10 cellular contexts compared by ENCODE assay signal in the genomic region with DNA sequence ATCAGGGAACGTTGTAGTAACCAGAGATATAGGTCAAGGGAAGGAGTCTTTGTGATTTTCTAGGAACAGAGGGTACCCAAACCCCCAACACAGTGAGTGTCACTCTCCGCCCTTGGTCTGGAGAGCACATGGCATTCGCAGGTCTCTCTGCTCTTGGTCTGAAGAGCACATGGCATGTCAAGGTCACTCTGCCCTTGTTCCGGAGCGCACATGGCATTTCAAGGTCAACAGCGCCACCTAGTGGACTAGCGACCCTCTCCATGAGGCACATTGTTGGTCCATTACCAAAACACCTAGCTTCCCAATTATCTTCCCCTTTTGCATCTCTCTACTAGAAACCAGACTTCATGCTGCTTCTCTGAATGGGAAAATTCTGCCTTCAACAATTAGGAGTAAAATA.
DNase-seq lines count a peak whose midpoint lies in the region; ATAC-seq and TF ChIP-seq lines count a peak whose summit lies in the region.
"Had no signal": no experiment of that assay in that cellular context is flagged by ENCODE, and none has a peak within 500 bp of the region (broad histone marks: within the 10 kb centered on the region; RNA-seq: fewer than 3 reads in every experiment).

No MANE protein-coding gene starts in this region.

- peak; percentile 91 for ATAC-seq in WTC11
- ATAC-seq in GM21529 (IDR thresholded peaks at IDR 0.05; ENCODE audit: unreplicated experiment) = no peak
- ATAC-seq in HG03439 (IDR thresholded peaks at IDR 0.05; ENCODE audit: unreplicated experiment) = no peak

- peaks cover 3% of the 10 kb centered on the region; the same call in 1 of the 2 replicates for H3K4me1 Mint-ChIP-seq in WTC11
- no peaks in the 10 kb centered on the region for H3K4me1 Mint-ChIP-seq in mesothelial cell of epicardium
- H3K4me1 Mint-ChIP-seq: activated B cell treated with CpG ODN at 0.5 μM for 24 hours, memory B cell had no signal

- POLR2A ChIA-PET in WTC11 (lab: Charles Lee) = interaction anchor here (0.6 kb wide), 1 partner anchor 631 kb away, joined by 3 read pairs; no protein-coding TSS in a partner anchor

- peak; percentile 91 for TF ChIP-seq CTCF in WTC11 (IDR thresholded peaks at IDR 0.05)
- peak; percentile 71 for TF ChIP-seq CTCF in mesothelial cell of epicardium (IDR thresholded peaks at IDR 0.05; ENCODE audit: unreplicated experiment)

- H3K4me3 Mint-ChIP-seq in WTC11 (no peak overlapping the region), mesothelial cell of epicardium (no peak overlapping the region)
- H3K4me3 Mint-ChIP-seq: activated B cell treated with CpG ODN at 0.5 μM for 24 hours, memory B cell had no signal

- no peak overlapping the region for H3K27ac Mint-ChIP-seq in WTC11
- no peak overlapping the region for H3K27ac Mint-ChIP-seq in mesothelial cell of epicardium
- H3K27ac Mint-ChIP-seq: activated B cell treated with CpG ODN at 0.5 μM for 24 hours, memory B cell had no signal

- CTCF ChIA-PET in WTC11 (lab: Charles Lee) = interaction anchor here (0.5 to 1.0 kb wide), 5 partner anchors 22 to 943 kb away, joined by 3 to 4 read pairs (median 3); no protein-coding TSS in a partner anchor

- H3K27me3 Mint-ChIP-seq in WTC11 (ENCODE audit: low read depth) (peaks cover 16% of the 10 kb centered on the region), mesothelial cell of epicardium (ENCODE audit: low read depth) (no peaks in the 10 kb centered on the region)
- H3K27me3 Mint-ChIP-seq: activated B cell treated with CpG ODN at 0.5 μM for 24 hours, memory B cell had no signal

- DNase-seq in NCI-H1417 (lab: John Stamatoyannopoulos, UW) = peak in 2 of 3 experiments; percentile 17 to 57
- no peak for DNase-seq in NCI-H1417 treated with DMSO at 0.1 percent for 48 hours (lab: John Stamatoyannopoulos, UW)
- peak; percentile 21 for DNase-seq in HuH-7 (ENCODE audit: low spot score)
- DNase-seq in WTC11 (ENCODE audit: low spot score) = peak; percentile 88
- DNase-seq in mesothelial cell of epicardium (ENCODE audit: low spot score in 2 of 2, unreplicated experiment in 2 of 2) = no peak
- DNase-seq in NCI-H187 treated with DMSO at 0.1 percent for 48 hours (lab: John Stamatoyannopoulos, UW) = no peak
- DNase-seq: activated B cell treated with CpG ODN at 0.5 μM for 24 hours had no signal

- H3K9me3 Mint-ChIP-seq in WTC11 = peaks cover 46% of the 10 kb centered on the region
- H3K9me3 Mint-ChIP-seq in mesothelial cell of epicardium = peaks cover 28% of the 10 kb centered on the region

- H3K36me3 Mint-ChIP-seq in WTC11 (peaks cover 35% of the 10 kb centered on the region), mesothelial cell of epicardium (peaks cover 7% of the 10 kb centered on the region)
- H3K36me3 Mint-ChIP-seq: memory B cell had no signal

TF ChIP-seq in WTC11, 78 proteins besides CTCF, POLR2A, EP300 and RAD21 (continues in another document):
- TF ChIP-seq NFE2L1 (CRISPR knock-in tag; IDR thresholded peaks at IDR 0.05) = peak; percentile 81; the same call in 1 of the 2 replicates
- no peak for TF ChIP-seq EMX1 (CRISPR knock-in tag; IDR thresholded peaks at IDR 0.05)
- TF ChIP-seq MAX (CRISPR knock-in tag; IDR thresholded peaks at IDR 0.05) = peak; percentile 98
- no peak for TF ChIP-seq ZNF281 (CRISPR knock-in tag; IDR thresholded peaks at IDR 0.05)
- TF ChIP-seq AR (CRISPR knock-in tag; IDR thresholded peaks at IDR 0.05) = no peak
- TF ChIP-seq FOXP1 (CRISPR knock-in tag; IDR thresholded peaks at IDR 0.05; ENCODE audit: borderline replicate concordance) = 0 out of 2 replicates have a peak, but pooled peaks have one; percentile 34
- TF ChIP-seq CREM (CRISPR knock-in tag; IDR thresholded peaks at IDR 0.05) = 0 out of 2 replicates have a peak, but pooled peaks have one; percentile 23
- TF ChIP-seq SMAD3 (CRISPR knock-in tag; IDR thresholded peaks at IDR 0.05; ENCODE audit: borderline replicate concordance) = peak; percentile 93
- no peak for TF ChIP-seq GRHL2 (CRISPR knock-in tag; IDR thresholded peaks at IDR 0.05; ENCODE audit: insufficient replicate concordance, severe bottlenecking)
- TF ChIP-seq, protein P1, sequence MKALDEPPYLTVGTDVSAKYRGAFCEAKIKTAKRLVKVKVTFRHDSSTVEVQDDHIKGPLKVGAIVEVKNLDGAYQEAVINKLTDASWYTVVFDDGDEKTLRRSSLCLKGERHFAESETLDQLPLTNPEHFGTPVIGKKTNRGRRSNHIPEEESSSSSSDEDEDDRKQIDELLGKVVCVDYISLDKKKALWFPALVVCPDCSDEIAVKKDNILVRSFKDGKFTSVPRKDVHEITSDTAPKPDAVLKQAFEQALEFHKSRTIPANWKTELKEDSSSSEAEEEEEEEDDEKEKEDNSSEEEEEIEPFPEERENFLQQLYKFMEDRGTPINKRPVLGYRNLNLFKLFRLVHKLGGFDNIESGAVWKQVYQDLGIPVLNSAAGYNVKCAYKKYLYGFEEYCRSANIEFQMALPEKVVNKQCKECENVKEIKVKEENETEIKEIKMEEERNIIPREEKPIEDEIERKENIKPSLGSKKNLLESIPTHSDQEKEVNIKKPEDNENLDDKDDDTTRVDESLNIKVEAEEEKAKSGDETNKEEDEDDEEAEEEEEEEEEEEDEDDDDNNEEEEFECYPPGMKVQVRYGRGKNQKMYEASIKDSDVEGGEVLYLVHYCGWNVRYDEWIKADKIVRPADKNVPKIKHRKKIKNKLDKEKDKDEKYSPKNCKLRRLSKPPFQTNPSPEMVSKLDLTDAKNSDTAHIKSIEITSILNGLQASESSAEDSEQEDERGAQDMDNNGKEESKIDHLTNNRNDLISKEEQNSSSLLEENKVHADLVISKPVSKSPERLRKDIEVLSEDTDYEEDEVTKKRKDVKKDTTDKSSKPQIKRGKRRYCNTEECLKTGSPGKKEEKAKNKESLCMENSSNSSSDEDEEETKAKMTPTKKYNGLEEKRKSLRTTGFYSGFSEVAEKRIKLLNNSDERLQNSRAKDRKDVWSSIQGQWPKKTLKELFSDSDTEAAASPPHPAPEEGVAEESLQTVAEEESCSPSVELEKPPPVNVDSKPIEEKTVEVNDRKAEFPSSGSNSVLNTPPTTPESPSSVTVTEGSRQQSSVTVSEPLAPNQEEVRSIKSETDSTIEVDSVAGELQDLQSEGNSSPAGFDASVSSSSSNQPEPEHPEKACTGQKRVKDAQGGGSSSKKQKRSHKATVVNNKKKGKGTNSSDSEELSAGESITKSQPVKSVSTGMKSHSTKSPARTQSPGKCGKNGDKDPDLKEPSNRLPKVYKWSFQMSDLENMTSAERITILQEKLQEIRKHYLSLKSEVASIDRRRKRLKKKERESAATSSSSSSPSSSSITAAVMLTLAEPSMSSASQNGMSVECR (CRISPR knock-in tag; IDR thresholded peaks at IDR 0.05; ENCODE audit: borderline replicate concordance) = no peak
- TF ChIP-seq, protein P2, sequence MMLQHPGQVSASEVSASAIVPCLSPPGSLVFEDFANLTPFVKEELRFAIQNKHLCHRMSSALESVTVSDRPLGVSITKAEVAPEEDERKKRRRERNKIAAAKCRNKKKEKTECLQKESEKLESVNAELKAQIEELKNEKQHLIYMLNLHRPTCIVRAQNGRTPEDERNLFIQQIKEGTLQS (CRISPR knock-in tag; conservative IDR thresholded peaks at IDR 0.05) = no peak

Comparison
In these comparisons a context has a peak if more than half of its experiments do, and no peak if none do; other contexts are left out.
1. DNase-seq: peak in NCI-H1417 (2 of 3), HuH-7 (single experiment) and WTC11 (single experiment); none in NCI-H1417 treated with DMSO at 0.1 percent for 48 hours (single experiment), mesothelial cell of epicardium (0 of 2) and NCI-H187 treated with DMSO at 0.1 percent for 48 hours (single experiment).